ENCODE assay signal across 9 cellular contexts in the genomic region with DNA sequence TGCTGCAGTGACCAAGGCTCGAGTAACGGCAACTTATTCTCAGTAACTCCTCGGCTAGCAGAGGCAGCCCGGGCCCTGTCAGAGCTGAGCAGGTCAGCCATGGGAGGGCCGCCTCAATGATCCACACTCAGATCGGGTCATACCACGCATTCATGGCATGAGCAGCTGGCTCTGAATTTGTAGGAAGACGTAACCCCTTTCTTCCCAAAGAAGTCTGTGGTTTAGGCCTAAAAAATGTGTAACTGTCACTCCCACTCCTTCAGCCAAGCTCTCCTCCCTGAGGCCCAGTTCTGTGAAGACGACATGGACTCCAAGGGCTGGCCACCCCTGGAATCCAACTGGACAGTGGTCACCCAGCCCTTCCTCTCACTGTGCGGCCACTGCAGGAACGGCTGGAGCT. TPM values are rescaled to one million over a fixed set of nuclear protein-coding genes. Genes with fewer than 3 reads are reported as not detected.
DNase-seq lines count a peak whose midpoint lies in the region; ATAC-seq and TF ChIP-seq lines count a peak whose summit lies in the region.
"Had no signal": no experiment of that assay in that cellular context is flagged by ENCODE, and none has a peak within 500 bp of the region (broad histone marks: within the 10 kb centered on the region; RNA-seq: fewer than 3 reads in every experiment).

No MANE protein-coding gene starts in this region.

- peak overlapping the region; percentile 39 for H3K4me2 ChIP-seq in parathyroid adenoma (ENCODE audit: low read length)

- H3K4me3 ChIP-seq in AG10803 (ENCODE audit: low read length) (peak overlapping the region; percentile 29), foreskin fibroblast (ENCODE audit: low read depth in 1 of 2, low read length in 2 of 2) (no peak overlapping the region), parathyroid adenoma (ENCODE audit: low read depth, low read length) (peak overlapping the region; percentile 7)

- no peaks in the 10 kb centered on the region for H3K79me2 ChIP-seq in parathyroid adenoma

- no peaks in the 10 kb centered on the region for H3K9me3 ChIP-seq in T-helper 17 cell (ENCODE audit: control insufficient read depth, low read length, poor library complexity, severe bottlenecking)
- no peaks in the 10 kb centered on the region for H3K9me3 ChIP-seq in parathyroid adenoma (ENCODE audit: control insufficient read depth, low read length)

- peak overlapping the region; percentile 99 for H3K27ac ChIP-seq in parathyroid adenoma

- H3K27me3 ChIP-seq in parathyroid adenoma (ENCODE audit: control insufficient read depth, insufficient read depth, low read length) = no peaks in the 10 kb centered on the region

- H3K27ac Mint-ChIP-seq in T-helper 17 cell = peak overlapping the region; percentile 24

- H3K9ac ChIP-seq in parathyroid adenoma = no peak overlapping the region

- ATAC-seq in T-helper 17 cell = no peak

- H3K4me1 ChIP-seq in parathyroid adenoma = peaks cover 21% of the 10 kb centered on the region

- no peaks in the 10 kb centered on the region for H3K36me3 ChIP-seq in parathyroid adenoma (ENCODE audit: control insufficient read depth, insufficient read depth, low read length)

- TF ChIP-seq CTCF in AG10803 (conservative IDR thresholded peaks at IDR 0.05; ENCODE audit: low read length) (no peak), foreskin fibroblast (IDR thresholded peaks at IDR 0.05; ENCODE audit: low read depth, low read length) (no peak), parathyroid adenoma (IDR thresholded peaks at IDR 0.05) (no peak)

- H2AFZ ChIP-seq in parathyroid adenoma = peak overlapping the region; percentile 76

- DNase-seq in AG10803 (ENCODE audit: low read depth) (peak; percentile 88), T-helper 17 cell (no peak), foreskin fibroblast (peak; percentile 60 to 75), UCSD-AML1 (lab: John Stamatoyannopoulos, UW; ENCODE audit: unreplicated experiment) (no peak), activated gamma-delta T cell treated with Interleukin-2 at 50 U/mL for 16 hours (no peak), T-helper 2 cell (no peak), posterior vena cava (ENCODE audit: low spot score) (no peak)
- DNase-seq: activated CD4-positive, CD25-positive, alpha-beta regulatory T cell treated with anti-CD3 and anti-CD28 coated beads, Interleukin-2, amount 50 U/mL, for 72 hours had no signal

- H3K4me3 Mint-ChIP-seq in T-helper 17 cell = no peak overlapping the region

- H3K27me3 Mint-ChIP-seq in T-helper 17 cell = no peaks in the 10 kb centered on the region

- peaks cover 2% of the 10 kb centered on the region for H3K36me3 Mint-ChIP-seq in T-helper 17 cell (ENCODE audit: low read depth)

- peaks cover 9% of the 10 kb centered on the region for H3K4me1 Mint-ChIP-seq in T-helper 17 cell

- intact Hi-C loops in posterior vena cava (cut with DNase I) = loop anchor here in 1 of 2 donors (2.0 kb wide), 1 partner anchor 27 kb away; no protein-coding TSS in a partner anchor

RNA-seq across cellular contexts. Expression of gene PPP2R1B, which starts 30.0 kb away (rescaled TPM):
- total RNA-seq in T-helper 17 cell (10 to 100 TPM; 26.4 to 32.0 TPM), posterior vena cava (10 to 100 TPM; 16.7 to 22.5 TPM)

Comparison
In these comparisons a context has a peak if more than half of its experiments do, and no peak if none do; other contexts are left out.
1. DNase-seq: peak in AG10803 (single experiment) and foreskin fibroblast (2 of 2); none in T-helper 17 cell (0 of 3), UCSD-AML1 (single experiment), activated gamma-delta T cell treated with Interleukin-2 at 50 U/mL for 16 hours (single experiment), T-helper 2 cell (0 of 5) and posterior vena cava (single experiment).
2. H3K4me3 ChIP-seq: peak in AG10803 (single experiment) and parathyroid adenoma (single experiment); none in foreskin fibroblast (0 of 2).